1 cellular context compared by ENCODE assay signal in genomic region chr5:150398432-150399157, GRCh38.
TF ChIP-seq lines count a peak whose summit lies in the region.

No MANE protein-coding gene starts in this region.

TF ChIP-seq in GM23338, 12 proteins besides CTCF, POLR2A, EP300 and RAD21 (continued from another document):
- TF ChIP-seq ZNF462 (CRISPR knock-in tag; IDR thresholded peaks at IDR 0.05) = no peak
- no peak for TF ChIP-seq ZNF114 (CRISPR knock-in tag; IDR thresholded peaks at IDR 0.05)
- TF ChIP-seq POLR2AphosphoS5 (IDR thresholded peaks at IDR 0.05; ENCODE audit: low read depth) = no peak
- TF ChIP-seq NANOG (IDR thresholded peaks at IDR 0.05; ENCODE audit: borderline replicate concordance) = no peak
- no peak for TF ChIP-seq STAT1 (IDR thresholded peaks at IDR 0.05; ENCODE audit: unreplicated experiment)
- no peak for TF ChIP-seq CREB1 (CRISPR knock-in tag; IDR thresholded peaks at IDR 0.05; ENCODE audit: low read depth)
- no peak for TF ChIP-seq ZNF331 (CRISPR knock-in tag; IDR thresholded peaks at IDR 0.05; ENCODE audit: low read depth)
